1 cellular context compared by ENCODE assay signal in the genomic region with DNA sequence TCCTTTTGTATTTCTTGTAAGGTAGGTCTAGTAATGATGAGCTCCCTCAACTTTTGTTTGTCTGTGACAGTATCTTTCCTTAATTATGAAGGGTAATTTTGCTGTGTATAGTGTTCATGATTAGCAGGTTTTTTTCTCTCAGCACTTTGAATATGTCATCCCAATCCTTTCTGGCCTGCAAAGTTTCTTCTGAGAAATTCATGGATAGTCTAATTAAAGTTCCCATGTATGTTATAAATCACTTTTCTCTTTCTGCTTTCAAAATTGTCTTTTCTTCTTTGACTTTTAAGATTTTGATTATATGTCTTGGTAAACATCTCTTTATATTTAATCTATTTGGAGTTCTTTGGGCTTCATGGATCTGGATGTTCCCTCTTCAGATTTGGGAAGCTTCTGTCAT.
TF ChIP-seq lines count a peak whose summit lies in the region.

No MANE protein-coding gene starts in this region.

TF ChIP-seq in HEK293, 187 proteins besides CTCF, POLR2A, EP300 and RAD21 (continued from another document):
- TF ChIP-seq, protein P1, sequence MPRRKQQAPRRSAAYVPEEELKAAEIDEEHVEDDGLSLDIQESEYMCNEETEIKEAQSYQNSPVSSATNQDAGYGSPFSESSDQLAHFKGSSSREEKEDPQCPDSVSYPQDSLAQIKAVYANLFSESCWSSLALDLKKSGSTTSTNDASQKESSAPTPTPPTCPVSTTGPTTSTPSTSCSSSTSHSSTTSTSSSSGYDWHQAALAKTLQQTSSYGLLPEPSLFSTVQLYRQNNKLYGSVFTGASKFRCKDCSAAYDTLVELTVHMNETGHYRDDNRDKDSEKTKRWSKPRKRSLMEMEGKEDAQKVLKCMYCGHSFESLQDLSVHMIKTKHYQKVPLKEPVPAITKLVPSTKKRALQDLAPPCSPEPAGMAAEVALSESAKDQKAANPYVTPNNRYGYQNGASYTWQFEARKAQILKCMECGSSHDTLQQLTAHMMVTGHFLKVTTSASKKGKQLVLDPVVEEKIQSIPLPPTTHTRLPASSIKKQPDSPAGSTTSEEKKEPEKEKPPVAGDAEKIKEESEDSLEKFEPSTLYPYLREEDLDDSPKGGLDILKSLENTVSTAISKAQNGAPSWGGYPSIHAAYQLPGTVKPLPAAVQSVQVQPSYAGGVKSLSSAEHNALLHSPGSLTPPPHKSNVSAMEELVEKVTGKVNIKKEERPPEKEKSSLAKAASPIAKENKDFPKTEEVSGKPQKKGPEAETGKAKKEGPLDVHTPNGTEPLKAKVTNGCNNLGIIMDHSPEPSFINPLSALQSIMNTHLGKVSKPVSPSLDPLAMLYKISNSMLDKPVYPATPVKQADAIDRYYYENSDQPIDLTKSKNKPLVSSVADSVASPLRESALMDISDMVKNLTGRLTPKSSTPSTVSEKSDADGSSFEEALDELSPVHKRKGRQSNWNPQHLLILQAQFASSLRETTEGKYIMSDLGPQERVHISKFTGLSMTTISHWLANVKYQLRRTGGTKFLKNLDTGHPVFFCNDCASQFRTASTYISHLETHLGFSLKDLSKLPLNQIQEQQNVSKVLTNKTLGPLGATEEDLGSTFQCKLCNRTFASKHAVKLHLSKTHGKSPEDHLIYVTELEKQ (tag by site-specific recombination; IDR thresholded peaks at IDR 0.05; ENCODE audit: borderline replicate concordance), result no peak
- TF ChIP-seq ZNF792 (tag by site-specific recombination; IDR thresholded peaks at IDR 0.05) (no peak), ZNF777 (tag by site-specific recombination; IDR thresholded peaks at IDR 0.05; ENCODE audit: borderline replicate concordance) (no peak), ZNF416 (tag by site-specific recombination; IDR thresholded peaks at IDR 0.05) (no peak), SP3 (tag by site-specific recombination; IDR thresholded peaks at IDR 0.05) (no peak), ZNF10 (tag by site-specific recombination; IDR thresholded peaks at IDR 0.05) (no peak), ZNF530 (tag by site-specific recombination; IDR thresholded peaks at IDR 0.05; ENCODE audit: low read depth) (no peak), KLF9 (tag by site-specific recombination; IDR thresholded peaks at IDR 0.05; ENCODE audit: low read depth) (no peak)
- TF ChIP-seq, protein P2, sequence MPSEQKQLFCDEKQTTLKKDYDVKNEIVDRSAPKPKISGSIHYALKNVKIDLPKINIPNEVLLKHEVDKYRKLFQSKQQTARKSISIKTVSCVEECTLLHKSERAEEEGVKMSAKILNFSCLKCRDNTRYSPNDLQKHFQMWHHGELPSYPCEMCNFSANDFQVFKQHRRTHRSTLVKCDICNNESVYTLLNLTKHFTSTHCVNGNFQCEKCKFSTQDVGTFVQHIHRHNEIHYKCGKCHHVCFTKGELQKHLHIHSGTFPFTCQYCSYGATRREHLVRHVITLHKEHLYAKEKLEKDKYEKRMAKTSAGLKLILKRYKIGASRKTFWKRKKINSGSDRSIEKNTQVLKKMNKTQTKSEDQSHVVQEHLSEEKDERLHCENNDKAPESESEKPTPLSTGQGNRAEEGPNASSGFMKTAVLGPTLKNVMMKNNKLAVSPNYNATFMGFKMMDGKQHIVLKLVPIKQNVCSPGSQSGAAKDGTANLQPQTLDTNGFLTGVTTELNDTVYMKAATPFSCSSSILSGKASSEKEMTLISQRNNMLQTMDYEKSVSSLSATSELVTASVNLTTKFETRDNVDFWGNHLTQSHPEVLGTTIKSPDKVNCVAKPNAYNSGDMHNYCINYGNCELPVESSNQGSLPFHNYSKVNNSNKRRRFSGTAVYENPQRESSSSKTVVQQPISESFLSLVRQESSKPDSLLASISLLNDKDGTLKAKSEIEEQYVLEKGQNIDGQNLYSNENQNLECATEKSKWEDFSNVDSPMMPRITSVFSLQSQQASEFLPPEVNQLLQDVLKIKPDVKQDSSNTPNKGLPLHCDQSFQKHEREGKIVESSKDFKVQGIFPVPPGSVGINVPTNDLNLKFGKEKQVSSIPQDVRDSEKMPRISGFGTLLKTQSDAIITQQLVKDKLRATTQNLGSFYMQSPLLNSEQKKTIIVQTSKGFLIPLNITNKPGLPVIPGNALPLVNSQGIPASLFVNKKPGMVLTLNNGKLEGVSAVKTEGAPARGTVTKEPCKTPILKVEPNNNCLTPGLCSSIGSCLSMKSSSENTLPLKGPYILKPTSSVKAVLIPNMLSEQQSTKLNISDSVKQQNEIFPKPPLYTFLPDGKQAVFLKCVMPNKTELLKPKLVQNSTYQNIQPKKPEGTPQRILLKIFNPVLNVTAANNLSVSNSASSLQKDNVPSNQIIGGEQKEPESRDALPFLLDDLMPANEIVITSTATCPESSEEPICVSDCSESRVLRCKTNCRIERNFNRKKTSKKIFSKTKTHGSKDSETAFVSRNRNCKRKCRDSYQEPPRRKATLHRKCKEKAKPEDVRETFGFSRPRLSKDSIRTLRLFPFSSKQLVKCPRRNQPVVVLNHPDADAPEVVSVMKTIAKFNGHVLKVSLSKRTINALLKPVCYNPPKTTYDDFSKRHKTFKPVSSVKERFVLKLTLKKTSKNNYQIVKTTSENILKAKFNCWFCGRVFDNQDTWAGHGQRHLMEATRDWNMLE (tag by site-specific recombination; conservative IDR thresholded peaks at IDR 0.05; ENCODE audit: low read depth), result no peak
